Comparison of ENCODE assay signal across 13 cellular contexts in the genomic region with DNA sequence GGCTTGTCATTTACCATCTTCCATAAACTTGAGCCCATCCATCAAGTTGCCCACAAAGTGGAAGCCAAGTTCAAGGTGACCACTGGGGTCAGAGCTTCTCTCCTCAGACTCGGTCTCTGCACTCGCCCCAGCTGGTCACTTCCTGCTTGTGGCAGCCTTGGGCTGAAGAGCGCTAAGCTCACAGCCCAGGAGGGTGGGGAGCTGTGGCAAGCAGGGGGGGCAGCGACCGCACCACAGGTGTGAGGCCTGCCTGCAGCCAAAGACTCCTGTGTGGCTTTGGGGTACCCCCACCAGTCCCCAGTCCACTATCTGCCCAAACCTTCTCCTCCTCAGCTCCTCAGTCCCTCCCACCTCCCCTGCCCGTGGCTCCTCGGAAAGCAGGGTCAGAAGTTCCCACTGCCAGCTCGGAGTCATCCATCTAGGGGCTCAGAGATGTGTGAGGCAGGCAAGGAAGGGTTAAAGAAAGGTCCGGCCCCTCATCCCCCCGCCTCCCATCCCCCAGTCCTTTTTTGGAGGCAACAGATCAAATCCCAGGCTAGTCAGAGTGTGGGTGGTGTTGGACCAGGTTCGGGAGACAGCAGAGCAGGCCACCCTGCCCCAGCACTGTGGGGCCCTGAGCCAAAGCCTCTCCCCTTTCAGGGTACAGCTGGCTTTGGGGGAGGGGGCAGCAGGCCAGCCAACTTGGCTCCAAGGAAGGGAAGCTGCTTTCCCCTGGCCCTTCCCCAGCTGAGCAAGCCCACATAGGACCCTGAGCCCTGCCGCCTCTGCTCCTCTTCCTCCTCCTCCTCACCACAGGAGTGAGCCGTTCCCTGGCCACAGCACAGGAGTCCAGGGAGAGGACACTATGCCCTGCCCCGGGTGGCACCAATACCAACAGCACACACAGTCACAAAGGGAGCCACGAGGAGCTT. TPM values are rescaled to one million over a fixed set of nuclear protein-coding genes. Genes with fewer than 3 reads are reported as not detected.
A peak's percentile ranks its signal among the peaks of the same experiment; 100 is the strongest.
DNase-seq lines count a peak whose midpoint lies in the region; ATAC-seq, FAIRE-seq and TF ChIP-seq lines count a peak whose summit lies in the region.
"Had no signal": no experiment of that assay in that cellular context is flagged by ENCODE, and none has a peak within 500 bp of the region (broad histone marks: within the 10 kb centered on the region; RNA-seq: fewer than 3 reads in every experiment).

No MANE protein-coding gene starts in this region.

- H3K27me3 ChIP-seq in WERI-Rb-1 (ENCODE audit: insufficient read depth, low read depth, severe bottlenecking) (no peaks in the 10 kb centered on the region), neutrophil (no peaks in the 10 kb centered on the region), MG63 (no peaks in the 10 kb centered on the region)

- FAIRE-seq in D721Med (lab: Jason Lieb, UNC) = no peak

- H3K9me3 ChIP-seq in WERI-Rb-1 (ENCODE audit: severe bottlenecking) (no peaks in the 10 kb centered on the region), neutrophil (no peaks in the 10 kb centered on the region), MG63 (no peaks in the 10 kb centered on the region)

- H3K4me1 ChIP-seq in neutrophil (ENCODE audit: control insufficient read depth in 1 of 2, insufficient read depth in 1 of 2, low read depth in 1 of 2, low read length in 1 of 2) = peaks cover 76 to 78% of the 10 kb centered on the region in 2 experiments

- TF ChIP-seq CTCF in D721Med (IDR thresholded peaks at IDR 0.05; ENCODE audit: insufficient read depth, missing control alignments) = no peak
- TF ChIP-seq CTCF in WERI-Rb-1 (IDR thresholded peaks at IDR 0.05; ENCODE audit: low read depth, low read length) = no peak
- TF ChIP-seq CTCF in neutrophil (IDR thresholded peaks at IDR 0.05) = no peak

- H3K4me3 ChIP-seq in WERI-Rb-1 (ENCODE audit: low read depth, low read length) (no peak overlapping the region), neutrophil (ENCODE audit: low read depth in 1 of 2, low read length in 1 of 2) (peak overlapping the region in 1 of 2 experiments; percentile 31), MG63 (no peak overlapping the region)

- H3K27ac ChIP-seq in WERI-Rb-1 (peak overlapping the region; percentile 49), neutrophil (peak overlapping the region; percentile 46)
- H3K27ac ChIP-seq: C4-2B had no signal

- intact Hi-C loops in Right ventricle myocardium superior (cut with DNase I) = loop anchor here (5.0 kb wide), 1 partner anchor 149 kb away; no protein-coding TSS in a partner anchor

- H3K36me3 ChIP-seq in WERI-Rb-1 (peaks cover 54% of the 10 kb centered on the region), neutrophil (peaks cover 17% of the 10 kb centered on the region), MG63 (peaks cover 39% of the 10 kb centered on the region)

- peak; percentile 28 for ATAC-seq in Right ventricle myocardium superior (ENCODE audit: poor library complexity)
- no peak for ATAC-seq in GM18502 (IDR thresholded peaks at IDR 0.05; ENCODE audit: poor library complexity, unreplicated experiment)
- ATAC-seq: naive thymus-derived CD8-positive, alpha-beta T cell had no signal

- DNase-seq in D721Med (ENCODE audit: insufficient read length, low spot score) = peak; percentile 14
- peak; percentile 64 for DNase-seq in WERI-Rb-1
- DNase-seq in Right ventricle myocardium superior = peak; percentile 68
- DNase-seq in stimulated activated naive CD4-positive, alpha-beta T cell treated with Interleukin-2 at 50 U/mL for 16 hours (lab: John Stamatoyannopoulos, UW) = no peak
- no peak for DNase-seq in MG63
- DNase-seq in T1000 (lab: John Stamatoyannopoulos, UW) = no peak
- DNase-seq: activated CD4-positive, alpha-beta memory T cell treated with anti-CD3 and anti-CD28 coated beads for 36 hours; NCI-H146 had no signal

RNA-seq across cellular contexts. Expression of a gene that starts 3.2 kb away (rescaled TPM):
- not detected for total RNA-seq in Right ventricle myocardium superior
- not detected in 2 replicates for total RNA-seq in MG63 (2014; rRNA removed; shearing (Covaris generic); ENCODE audit: low replicate concordance)
- total RNA-seq: activated CD4-positive, alpha-beta memory T cell treated with anti-CD3 and anti-CD28 coated beads for 36 hours; naive thymus-derived CD8-positive, alpha-beta T cell had no signal

RNA-seq across cellular contexts. Expression of a gene that starts 35.7 kb away (rescaled TPM):
- 54.0 TPM for total RNA-seq in Right ventricle myocardium superior
- 83.1 and 96.3 TPM in 2 replicates for total RNA-seq in MG63 (2014; rRNA removed; shearing (Covaris generic); ENCODE audit: low replicate concordance)

RNA-seq across cellular contexts. Expression of a gene that starts 37.9 kb away (rescaled TPM):
- total RNA-seq in Right ventricle myocardium superior = 88.0 TPM
- total RNA-seq in MG63 (2014; rRNA removed; shearing (Covaris generic); ENCODE audit: low replicate concordance) = 232 and 331 TPM in 2 replicates

RNA-seq across cellular contexts. Expression of a gene that starts 44.3 kb away (rescaled TPM):
- 80.0 TPM for total RNA-seq in Right ventricle myocardium superior
- total RNA-seq in MG63 (2014; rRNA removed; shearing (Covaris generic); ENCODE audit: low replicate concordance) = 11.5 and 18.1 TPM in 2 replicates

RNA-seq across cellular contexts. Expression of a gene that starts 55.7 kb away (rescaled TPM):
- 0.40 TPM for total RNA-seq in Right ventricle myocardium superior
- not detected in 2 replicates for total RNA-seq in MG63 (2014; rRNA removed; shearing (Covaris generic); ENCODE audit: low replicate concordance)
- total RNA-seq: glomerular endothelial cell; naive thymus-derived CD8-positive, alpha-beta T cell had no signal

Comparison
In these comparisons a context has a peak if more than half of its experiments do, and no peak if none do; other contexts are left out.
1. DNase-seq: peak in D721Med (single experiment), WERI-Rb-1 (single experiment) and Right ventricle myocardium superior (single experiment); none in stimulated activated naive CD4-positive, alpha-beta T cell treated with Interleukin-2 at 50 U/mL for 16 hours (single experiment), MG63 (single experiment) and T1000 (single experiment).